In genomic region chr14:60723218-60724079, GRCh38 we compare ENCODE assay signal across 8 cellular contexts. TPM values are rescaled to one million over a fixed set of nuclear protein-coding genes. Genes with fewer than 3 reads are reported as not detected.
DNase-seq lines count a peak whose midpoint lies in the region; ATAC-seq, FAIRE-seq and TF ChIP-seq lines count a peak whose summit lies in the region.

No MANE protein-coding gene starts in this region.

- H3K4me1 ChIP-seq in SJCRH30 = peaks cover 11% of the 10 kb centered on the region
- peaks cover 3 to 27% of the 10 kb centered on the region in 2 experiments; a peak in 4 of 5 replicates for H3K4me1 ChIP-seq in K562 (replicated peaks in 1 of 2; ENCODE audit: control insufficient read depth in 2 of 2, insufficient read depth in 2 of 2, low read length in 2 of 2)
- peaks cover 14% of the 10 kb centered on the region for H3K4me1 ChIP-seq in iPS-20b (ENCODE audit: insufficient read depth, low read length)
- H3K4me1 ChIP-seq in skeletal muscle tissue (ENCODE audit: control insufficient read depth in 3 of 3, insufficient read depth in 3 of 3, low read length in 3 of 3) = peaks cover 27 to 34% (median 28%) of the 10 kb centered on the region in 3 donors

- FAIRE-seq in K562 (lab: Jason Lieb, UNC) = no peak

- peaks cover 45% of the 10 kb centered on the region for H3K79me2 ChIP-seq in K562 (ENCODE audit: control insufficient read depth, insufficient read depth, low read length)

- ATAC-seq in HG03139 (IDR thresholded peaks at IDR 0.05; ENCODE audit: unreplicated experiment) (peak; percentile 40), K562 (peak; percentile 53)

- H3K27ac ChIP-seq in SJCRH30 (peak overlapping the region; percentile 80), K562 (ENCODE audit: extremely low read depth, low read depth, low read length) (peak overlapping the region; percentile 81), iPS-20b (ENCODE audit: low read length) (peak overlapping the region; percentile 35), skeletal muscle tissue (ENCODE audit: low read depth, low read length) (peak overlapping the region; percentile 93)

- in situ Hi-C loops in K562 (cut with MboI) = no loop called here

- 0 out of 2 replicates have a peak, but pooled peaks cover 4% of the 10 kb centered on the region for H4K20me1 ChIP-seq in K562 (replicated peaks; ENCODE audit: control insufficient read depth, insufficient read depth, low read length)

- peaks cover 26% of the 10 kb centered on the region for H3K36me3 ChIP-seq in SJCRH30
- H3K36me3 ChIP-seq in K562 (ENCODE audit: control insufficient read depth, insufficient read depth, low read length) = peaks cover 26% of the 10 kb centered on the region
- peaks cover 20% of the 10 kb centered on the region for H3K36me3 ChIP-seq in iPS-20b (ENCODE audit: insufficient read depth, low read depth, low read length)
- H3K36me3 ChIP-seq in skeletal muscle tissue (ENCODE audit: control insufficient read depth in 3 of 3, insufficient read depth in 3 of 3, low read length in 3 of 3) = peaks cover 4 to 11% (median 5%) of the 10 kb centered on the region in 3 donors

- POLR2A ChIA-PET in K562 (lab: Yijun Ruan, JAX) = interaction anchor here (0.6 to 1.9 kb wide), 7 partner anchors 9 to 1542 kb away, joined by 3 to 9 read pairs (median 3); no protein-coding TSS in a partner anchor

- H3K9ac ChIP-seq in K562 (ENCODE audit: insufficient read depth in 1 of 2, low read depth in 2 of 2, low read length in 2 of 2) (peak overlapping the region; percentile 78 to 98), iPS-20b (ENCODE audit: low read depth, low read length) (peak overlapping the region; percentile 90), skeletal muscle tissue (ENCODE audit: low read depth in 1 of 3, low read length in 3 of 3) (peak overlapping the region; percentile 91 to 94 (median 92))

- TSS peak; percentile 77 for BruUV-seq in K562 (replicated peaks; lab: Mats Ljungman, UMichigan)

- TF ChIP-seq RAD21 in K562 (CRISPR knock-in tag; conservative IDR thresholded peaks at IDR 0.05 in 1 of 2, IDR thresholded peaks at IDR 0.05 in 1 of 2) = no peak

- WGBS in K562 (ENCODE audit: insufficient coverage, low coverage, missing lambda C conversion rate) = 2% methylated on average over 16 of the region's 88 CpGs

- H3K27me3 ChIP-seq in SJCRH30 = no peaks in the 10 kb centered on the region
- no peaks in the 10 kb centered on the region for H3K27me3 ChIP-seq in K562 (ENCODE audit: control insufficient read depth in 2 of 2, insufficient read depth in 2 of 2, low read length in 2 of 2)
- peaks cover 18% of the 10 kb centered on the region for H3K27me3 ChIP-seq in iPS-20b (ENCODE audit: insufficient read depth, low read length)
- no peaks in the 10 kb centered on the region for H3K27me3 ChIP-seq in skeletal muscle tissue (ENCODE audit: control insufficient read depth in 3 of 3, insufficient read depth in 3 of 3, low read length in 3 of 3)

- H3K9me1 ChIP-seq in K562 (ENCODE audit: control insufficient read depth, insufficient read depth, low read length) = no peaks in the 10 kb centered on the region

- intact Hi-C loops in K562 (cut with micrococcal nuclease) = loop anchor here (5.0 kb wide), 2 partner anchors 264 to 304 kb away; no protein-coding TSS in a partner anchor

- peak overlapping the region; percentile 89 for H2AFZ ChIP-seq in K562 (ENCODE audit: low read depth, low read length)

- H3K9me3 ChIP-seq in SJCRH30 (replicated peaks) (no peaks in the 10 kb centered on the region), K562 (replicated peaks; ENCODE audit: control insufficient read depth, insufficient read depth, low read depth, low read length) (no peaks in the 10 kb centered on the region), iPS-20b (ENCODE audit: insufficient read depth, low read depth, low read length) (no peaks in the 10 kb centered on the region), skeletal muscle tissue (ENCODE audit: control insufficient read depth in 3 of 3, low read length in 3 of 3) (no peaks in the 10 kb centered on the region)

- peak overlapping the region; percentile 88 for H3K4me2 ChIP-seq in K562 (ENCODE audit: insufficient read depth, low read length)

- TF ChIP-seq CTCF in K562 (IDR thresholded peaks at IDR 0.05 in 2 of 3, conservative IDR thresholded peaks at IDR 0.05 in 1 of 3; ENCODE audit: insufficient read depth in 2 of 3, low read depth in 1 of 3, low read length in 3 of 3) = 0 out of 6 replicates have a peak, but pooled peaks of 1 of the 3 experiments have one; percentile 1

- TF ChIP-seq POLR2A in K562 (conservative IDR thresholded peaks at IDR 0.05) = no peak

- CTCF ChIA-PET in K562 (lab: Yijun Ruan, JAX; ENCODE audit: low intra/inter-chr PET ratio) = no interaction called here

- peak; percentile 13 for DNase-seq in activated gamma-delta T cell treated with Interleukin-2 at 50 U/mL for 16 hours
- no peak for DNase-seq in activated gamma-delta T cell (lab: John Stamatoyannopoulos, UW)
- DNase-seq in SJCRH30 = peak; percentile 59 to 64
- DNase-seq in K562 (ENCODE audit: extremely low read depth in 1 of 4, low spot score in 3 of 4) = peak; percentile 13 to 41 (median 15)
- no peak for DNase-seq in NAMALWA (ENCODE audit: low spot score)

- TF ChIP-seq EP300 in K562 (IDR thresholded peaks at IDR 0.05; ENCODE audit: low read length) = no peak

- H3K4me3 ChIP-seq in SJCRH30 = peak overlapping the region; percentile 97
- H3K4me3 ChIP-seq in K562 = peak overlapping the region; percentile 67
- peak overlapping the region; percentile 95 for H3K4me3 ChIP-seq in iPS-20b (ENCODE audit: low read length)
- H3K4me3 ChIP-seq in skeletal muscle tissue (ENCODE audit: low read length in 3 of 3) = peak overlapping the region; percentile 90 to 95 (median 93)

TF ChIP-seq in K562, 482 proteins besides CTCF, POLR2A, EP300 and RAD21 (continues in another document):
- TF ChIP-seq ADNP (tag; IDR thresholded peaks at IDR 0.05) (no peak), CTBP1 (IDR thresholded peaks at IDR 0.05; ENCODE audit: borderline replicate concordance) (0 out of 2 replicates have a peak, but pooled peaks have one; percentile 19), SNIP1 (IDR thresholded peaks at IDR 0.05; ENCODE audit: low read depth) (no peak), CREB3L1 (IDR thresholded peaks at IDR 0.05; ENCODE audit: borderline replicate concordance, low read depth) (peak; percentile 54; the same call in 1 of the 2 replicates)

RNA-seq across cellular contexts. Expression of gene SIX4, which starts 0.7 kb away (rescaled TPM):
- 45.1 and 46.7 TPM in 2 replicates for total RNA-seq in SJCRH30 (2014; rRNA removed; shearing (Covaris generic))
- total RNA-seq in K562 (2011; cell fraction: chromatin; rRNA removed; ENCODE audit: low replicate concordance) = 8.8 and 16.6 TPM in 2 replicates
- total RNA-seq in K562 (2011; cell fraction: nucleolus; rRNA removed) = 5.3 and 5.5 TPM in 2 replicates
- 9.2 and 9.4 TPM in 2 replicates for total RNA-seq in K562 (2011; cell fraction: nucleoplasm; rRNA removed)
- total RNA-seq in K562 (2014; rRNA removed) (7.4 and 8.7 TPM in 2 replicates), K562 (2014; rRNA removed; fragmentation: Illumina TruSeq; extraction: Trizol) (6.6 and 7.6 TPM in 2 replicates), K562 (2015; rRNA removed; fragmentation: Illumina TruSeq; extraction: Trizol) (6.2 and 6.4 TPM in 2 replicates), K562 (2021) (8.1 and 8.6 TPM in 2 replicates), skeletal muscle tissue (11.0 TPM)
- polyA plus RNA-seq in K562 (2011; rRNA removed) (5.6 and 6.3 TPM in 2 replicates), K562 (2014; fragmentation: Illumina TruSeq; extraction: Trizol) (3.9 and 4.1 TPM in 2 replicates), K562 (2014; fragmentation: Nextera tagmentation; extraction: Ambion mirVana) (1 to 10 TPM in 1 of 2 experiments, under 1 TPM in 1; 0.77 to 1.1 TPM), K562 (2014; rRNA removed) (3.4 and 5.4 TPM in 2 replicates)
- polyA plus RNA-seq in K562 (2011; cell fraction: cytosol; rRNA removed) = 4.4 and 5.6 TPM in 2 replicates
- 5.2 and 6.2 TPM in 2 replicates for polyA plus RNA-seq in K562 (2011; cell fraction: nucleus; rRNA removed)
- polyA plus RNA-seq in K562 (2012) = 2.1 and 2.4 TPM in 2 replicates
- polyA minus RNA-seq in K562 (2011; rRNA and poly(A)+ RNA removed) = 10.0 and 12.7 TPM in 2 replicates
- 5.3 and 7.9 TPM in 2 replicates for polyA minus RNA-seq in K562 (2011; cell fraction: cytosol; rRNA and poly(A)+ RNA removed)
- 1.6 and 4.4 TPM in 2 replicates for polyA minus RNA-seq in K562 (2011; cell fraction: nucleus; rRNA and poly(A)+ RNA removed)

RNA-seq across cellular contexts. Expression of gene MNAT1, which starts 11.1 kb away (rescaled TPM):
- total RNA-seq in SJCRH30 (2014; rRNA removed; shearing (Covaris generic)) = 103 and 129 TPM in 2 replicates
- total RNA-seq in K562 (2011; cell fraction: chromatin; rRNA removed; ENCODE audit: low replicate concordance) = 27.6 and 70.2 TPM in 2 replicates
- 17.8 and 22.8 TPM in 2 replicates for total RNA-seq in K562 (2011; cell fraction: nucleolus; rRNA removed)
- 36.1 and 57.1 TPM in 2 replicates for total RNA-seq in K562 (2011; cell fraction: nucleoplasm; rRNA removed)
- total RNA-seq in K562 (2014; rRNA removed) = 41.7 and 45.6 TPM in 2 replicates
- 61.9 and 70.9 TPM in 2 replicates for total RNA-seq in K562 (2014; rRNA removed; fragmentation: Illumina TruSeq; extraction: Trizol)
- total RNA-seq in K562 (2015; rRNA removed; fragmentation: Illumina TruSeq; extraction: Trizol) = 64.8 and 68.0 TPM in 2 replicates
- 37.8 and 38.4 TPM in 2 replicates for total RNA-seq in K562 (2021)
- polyA plus RNA-seq in K562 (2011; rRNA removed) = 54.9 and 58.0 TPM in 2 replicates
- polyA plus RNA-seq in K562 (2011; cell fraction: cytosol; rRNA removed) = 25.2 and 37.5 TPM in 2 replicates
- polyA plus RNA-seq in K562 (2011; cell fraction: nucleus; rRNA removed) = 11.6 and 21.1 TPM in 2 replicates
- 33.4 and 36.6 TPM in 2 replicates for polyA plus RNA-seq in K562 (2012)
- polyA plus RNA-seq in K562 (2014; fragmentation: Illumina TruSeq; extraction: Trizol) = 52.5 and 60.4 TPM in 2 replicates
- 10 to 100 TPM; 75.6 to 83.3 TPM for polyA plus RNA-seq in K562 (2014; fragmentation: Nextera tagmentation; extraction: Ambion mirVana)
- 51.1 and 51.8 TPM in 2 replicates for polyA plus RNA-seq in K562 (2014; rRNA removed)
- polyA minus RNA-seq in K562 (2011; rRNA and poly(A)+ RNA removed) = 41.3 and 49.7 TPM in 2 replicates
- 15.3 and 18.1 TPM in 2 replicates for polyA minus RNA-seq in K562 (2011; cell fraction: cytosol; rRNA and poly(A)+ RNA removed)
- polyA minus RNA-seq in K562 (2011; cell fraction: nucleus; rRNA and poly(A)+ RNA removed) = 22.3 and 49.9 TPM in 2 replicates
- total RNA-seq in skeletal muscle tissue = 103 TPM

Comparison
In these comparisons a context has a peak if more than half of its experiments do, and no peak if none do; other contexts are left out.
1. DNase-seq: peak in activated gamma-delta T cell treated with Interleukin-2 at 50 U/mL for 16 hours (single experiment), SJCRH30 (2 of 2) and K562 (4 of 4); none in activated gamma-delta T cell (single experiment) and NAMALWA (single experiment).
2. H3K27ac ChIP-seq: peak in every context shown above with its lines; median percentile 93 in skeletal muscle tissue; 81 in K562; 80 in SJCRH30; 35 in iPS-20b.
3. Peak in every context shown above with its lines, with median percentiles within 50 percentile points of each other: H3K4me3 ChIP-seq and H3K9ac ChIP-seq.